18 cellular contexts compared by ENCODE assay signal in genomic region chr1:235657747-235658526, GRCh38. TPM values are rescaled to one million over a fixed set of nuclear protein-coding genes. Genes with fewer than 3 reads are reported as not detected.
DNase-seq lines count a peak whose midpoint lies in the region; ATAC-seq and TF ChIP-seq lines count a peak whose summit lies in the region.
"Had no signal": no experiment of that assay in that cellular context is flagged by ENCODE, and none has a peak within 500 bp of the region (broad histone marks: within the 10 kb centered on the region; RNA-seq: fewer than 3 reads in every experiment).

No MANE protein-coding gene starts in this region.

- POLR2A ChIA-PET in Panc1 (lab: Charles Lee): interaction anchor here (0.8 kb wide), 1 partner anchor 32 kb away, joined by 3 read pairs; no protein-coding TSS in a partner anchor

- H3K27ac ChIP-seq in Panc1 (ENCODE audit: low read length): no peak overlapping the region
- no peak overlapping the region for H3K27ac ChIP-seq in neural progenitor cell
- H3K27ac ChIP-seq: Peyer's patch had no signal

- intact Hi-C loops in Panc1 (cut with micrococcal nuclease; ENCODE audit: unreplicated experiment): no loop called here

- H3K9me2 ChIP-seq in Loucy (replicated peaks; ENCODE audit: low read depth, low read length): no peaks in the 10 kb centered on the region

- ATAC-seq in Panc1: peak; percentile 53
- ATAC-seq in HG03159 (IDR thresholded peaks at IDR 0.05; ENCODE audit: unreplicated experiment): no peak
- ATAC-seq in HG03520 (IDR thresholded peaks at IDR 0.05; ENCODE audit: unreplicated experiment): no peak
- ATAC-seq: GM12878, GM23338, HCT116 had no signal

- TF ChIP-seq CTCF in Loucy (conservative IDR thresholded peaks at IDR 0.05; ENCODE audit: low read length): no peak
- no peak for TF ChIP-seq CTCF in Panc1 (IDR thresholded peaks at IDR 0.05)
- no peak for TF ChIP-seq CTCF in neural progenitor cell (IDR thresholded peaks at IDR 0.05)

- H3K4me2 ChIP-seq in Loucy (ENCODE audit: low read depth, low read length, poor library complexity, severe bottlenecking): no peak overlapping the region
- peak overlapping the region; percentile 48 for H3K4me2 ChIP-seq in neural progenitor cell
- H3K4me2 ChIP-seq: GM23338 had no signal

- H3K9ac ChIP-seq in Loucy (ENCODE audit: low read depth, low read length, poor library complexity, severe bottlenecking) (no peak overlapping the region), neural progenitor cell (no peak overlapping the region)

- H3K4me1 ChIP-seq in Loucy (ENCODE audit: insufficient read depth, low read length, poor library complexity, severe bottlenecking) (peaks cover 10% of the 10 kb centered on the region), Panc1 (ENCODE audit: control insufficient read depth, insufficient read depth, low read length) (peaks cover 6% of the 10 kb centered on the region; the same call in 1 of the 2 replicates), neural progenitor cell (peaks cover 40% of the 10 kb centered on the region)
- H3K4me1 ChIP-seq: Peyer's patch had no signal

- peaks cover 11% of the 10 kb centered on the region for H3K27me3 Mint-ChIP-seq in neural progenitor cell (ENCODE audit: insufficient read depth, low read depth)

- H3K9me3 ChIP-seq in Loucy (ENCODE audit: insufficient read depth, low read depth, low read length): no peaks in the 10 kb centered on the region; the same call in 1 of the 2 replicates
- H3K9me3 ChIP-seq in Panc1 (ENCODE audit: control insufficient read depth, insufficient read depth, low read depth, low read length): no peaks in the 10 kb centered on the region
- H3K9me3 ChIP-seq in neural progenitor cell (ENCODE audit: low read depth): no peaks in the 10 kb centered on the region
- H3K9me3 ChIP-seq: Peyer's patch had no signal

- DNase-seq in NCI-H510A treated with DMSO at 0.1 percent for 48 hours (lab: John Stamatoyannopoulos, UW): peak; percentile 7
- no peak for DNase-seq in NCI-H510A (lab: John Stamatoyannopoulos, UW)
- no peak for DNase-seq in Panc1 (ENCODE audit: low read depth, low spot score)
- no peak for DNase-seq in neural progenitor cell (ENCODE audit: low spot score)
- DNase-seq: ACHN, AML-193, DMS153, Karpas-422, MM.1S, NCI-H2227 treated with DMSO at 0.1 percent for 48 hours had no signal

- no TSS peak for BruUV-seq in Panc1 (replicated peaks; lab: Mats Ljungman, UMichigan)

- CTCF ChIA-PET in Panc1 (lab: Charles Lee): interaction anchor here (0.7 kb wide), 1 partner anchor 57 kb away, joined by 3 read pairs; no protein-coding TSS in a partner anchor

- H3K4me1 Mint-ChIP-seq in neural progenitor cell: no peaks in the 10 kb centered on the region
- H3K4me1 Mint-ChIP-seq: CD14-positive monocyte had no signal

- H3K4me3 ChIP-seq in Loucy (ENCODE audit: low read length, poor library complexity, severe bottlenecking) (no peak overlapping the region), Panc1 (ENCODE audit: low read depth in 2 of 2, low read length in 2 of 2) (no peak overlapping the region), neural progenitor cell (no peak overlapping the region)
- H3K4me3 ChIP-seq: GM12878, GM23338, Peyer's patch had no signal

- peaks cover 9% of the 10 kb centered on the region for H3K9me3 Mint-ChIP-seq in neural progenitor cell
- H3K9me3 Mint-ChIP-seq: GM23338 had no signal

- H3K4me3 Mint-ChIP-seq in neural progenitor cell: no peak overlapping the region
- H3K4me3 Mint-ChIP-seq: CD14-positive monocyte, GM23338 had no signal

- H3K27me3 ChIP-seq in Loucy (ENCODE audit: insufficient read depth, low read length, poor library complexity, severe bottlenecking): no peaks in the 10 kb centered on the region
- no peaks in the 10 kb centered on the region for H3K27me3 ChIP-seq in Panc1 (ENCODE audit: control insufficient read depth, insufficient read depth, low read length)
- no peaks in the 10 kb centered on the region for H3K27me3 ChIP-seq in neural progenitor cell
- H3K27me3 ChIP-seq: Peyer's patch had no signal

- H3K27ac Mint-ChIP-seq in neural progenitor cell: no peak overlapping the region
- H3K27ac Mint-ChIP-seq: GM23338 had no signal

- H3K79me2 ChIP-seq in Loucy (ENCODE audit: insufficient read depth, low read length) (no peaks in the 10 kb centered on the region), neural progenitor cell (ENCODE audit: low read depth) (no peaks in the 10 kb centered on the region)

- peaks cover 3% of the 10 kb centered on the region for H3K36me3 Mint-ChIP-seq in neural progenitor cell

- H3K36me3 ChIP-seq in Loucy (ENCODE audit: insufficient read depth, low read length) (no peaks in the 10 kb centered on the region), Panc1 (ENCODE audit: control insufficient read depth, insufficient read depth, low read length) (peaks cover 13% of the 10 kb centered on the region), neural progenitor cell (no peaks in the 10 kb centered on the region)

- H3F3A ChIP-seq in Loucy (ENCODE audit: low read depth) (no peaks in the 10 kb centered on the region), neural progenitor cell (ENCODE audit: low read depth) (peaks cover 6% of the 10 kb centered on the region)

- in situ Hi-C loops in Panc1 (cut with HindIII; ENCODE audit: low pct_unique_long_range_greater_than_20kb, low sequenced_read_pairs): no loop called here

- H4K20me1 ChIP-seq in Loucy (ENCODE audit: insufficient read depth, low read length, poor library complexity, severe bottlenecking): no peaks in the 10 kb centered on the region
- H4K20me1 ChIP-seq in neural progenitor cell (ENCODE audit: low read depth): no peaks in the 10 kb centered on the region

- H2AFZ ChIP-seq in Loucy (ENCODE audit: low read length) (peak overlapping the region; percentile 37; the same call in 1 of the 2 replicates), neural progenitor cell (replicated peaks) (no peak overlapping the region)

RNA-seq across cellular contexts. Expression of gene GNG4, which starts 8.4 kb away (rescaled TPM):
- total RNA-seq in Panc1 (2021; ENCODE audit: unreplicated experiment) (1.1 TPM), neural progenitor cell (ENCODE audit: low replicate concordance) (14.9 and 20.7 TPM in 2 replicates)
- 2.7 TPM for polyA plus RNA-seq in Panc1 (2012; ENCODE audit: insufficient read length)
- total RNA-seq: GM12878 had no signal
- polyA plus RNA-seq: CD14-positive monocyte had no signal
